ENCODE assay signal across 1 cellular context in genomic region chr4:151460434-151460833, GRCh38.
TF ChIP-seq lines count a peak whose summit lies in the region.

No MANE protein-coding gene starts in this region.

TF ChIP-seq in SK-N-SH, 30 proteins besides CTCF, POLR2A, EP300 and RAD21 (continued from another document):
- TF ChIP-seq SIN3A (IDR thresholded peaks at IDR 0.05; ENCODE audit: borderline replicate concordance, low read depth, low read length) (no peak), MAX (IDR thresholded peaks at IDR 0.05; ENCODE audit: low read depth) (no peak), RFX5 (IDR thresholded peaks at IDR 0.05; ENCODE audit: low read length) (no peak), MEF2A (IDR thresholded peaks at IDR 0.05; ENCODE audit: borderline replicate concordance, low read depth) (no peak), RXRA (IDR thresholded peaks at IDR 0.05; ENCODE audit: borderline replicate concordance, low read depth) (no peak), YY1 (IDR thresholded peaks at IDR 0.05; ENCODE audit: low read depth) (no peak), TCF12 (IDR thresholded peaks at IDR 0.05) (peak; percentile 28; the same call in 1 of the 2 replicates)
